8 cellular contexts compared by ENCODE assay signal in genomic region chr1:180188103-180188506, GRCh38. TPM values are rescaled to one million over a fixed set of nuclear protein-coding genes. Genes with fewer than 3 reads are reported as not detected.
DNase-seq lines count a peak whose midpoint lies in the region; ATAC-seq and TF ChIP-seq lines count a peak whose summit lies in the region.

No MANE protein-coding gene starts in this region.

- H3K4me3 ChIP-seq in BE2C (ENCODE audit: low read depth, low read length) (no peak overlapping the region), body of pancreas (no peak overlapping the region)

- peaks cover 2% of the 10 kb centered on the region for H3K36me3 Mint-ChIP-seq in T-helper 2 cell treated with Interferon-gamma antibody and Interleukin-4, amounts not matched to agents 5 μg/mL and 100 μg/mL, for 36 hours (ENCODE audit: low read depth)

- no peak overlapping the region for H3K27ac Mint-ChIP-seq in T-helper 2 cell treated with Interferon-gamma antibody and Interleukin-4, amounts not matched to agents 5 μg/mL and 100 μg/mL, for 36 hours

- intact Hi-C loops in body of pancreas (cut with DNase I) = no loop called here

- H3K27me3 Mint-ChIP-seq in T-helper 2 cell treated with Interferon-gamma antibody and Interleukin-4, amounts not matched to agents 5 μg/mL and 100 μg/mL, for 36 hours (ENCODE audit: low read depth) = no peaks in the 10 kb centered on the region

- H3K4me3 Mint-ChIP-seq in T-helper 2 cell treated with Interferon-gamma antibody and Interleukin-4, amounts not matched to agents 5 μg/mL and 100 μg/mL, for 36 hours = no peak overlapping the region

- DNase-seq in BE2C = peak; percentile 86
- peak; percentile 71 for DNase-seq in GM13976 (ENCODE audit: low spot score)
- DNase-seq in NCI-H2227 (lab: John Stamatoyannopoulos, UW; ENCODE audit: unreplicated experiment) = peak; percentile 67
- peak; percentile 45 to 60 (median 55) for DNase-seq in body of pancreas
- DNase-seq in kidney glomerular epithelial cell (lab: John Stamatoyannopoulos, UW) = peak; percentile 7
- no peak for DNase-seq in T-helper 2 cell treated with Interferon-gamma antibody and Interleukin-4, amounts not matched to agents 5 μg/mL and 100 μg/mL, for 36 hours (ENCODE audit: low spot score)

- no peaks in the 10 kb centered on the region for H3K9me3 Mint-ChIP-seq in T-helper 2 cell treated with Interferon-gamma antibody and Interleukin-4, amounts not matched to agents 5 μg/mL and 100 μg/mL, for 36 hours

- 45 to 56% methylated on average over 5 to 8 of the region's 8 CpGs for WGBS in body of pancreas, 2 donors

- H3K4me1 ChIP-seq in BE2C (no peaks in the 10 kb centered on the region), body of pancreas (no peaks in the 10 kb centered on the region)

- H3K9me3 ChIP-seq in BE2C (no peaks in the 10 kb centered on the region), body of pancreas (no peaks in the 10 kb centered on the region)

- H3K4me1 Mint-ChIP-seq in T-helper 2 cell treated with Interferon-gamma antibody and Interleukin-4, amounts not matched to agents 5 μg/mL and 100 μg/mL, for 36 hours (ENCODE audit: low read depth) = peaks cover 6% of the 10 kb centered on the region

- H3K36me3 ChIP-seq in BE2C (no peaks in the 10 kb centered on the region), body of pancreas (replicated peaks in 1 of 2; ENCODE audit: insufficient read depth in 1 of 2, low read depth in 2 of 2) (peaks cover 0 to 20% of the 10 kb centered on the region in 2 donors)

- ATAC-seq in body of pancreas (peak; percentile 49), HG03280 (IDR thresholded peaks at IDR 0.05; ENCODE audit: unreplicated experiment) (no peak), HG02870 (IDR thresholded peaks at IDR 0.05; ENCODE audit: unreplicated experiment) (no peak)

- no peak for TF ChIP-seq POLR2A in body of pancreas (IDR thresholded peaks at IDR 0.05)

- H3K27me3 ChIP-seq in BE2C = no peaks in the 10 kb centered on the region
- no peaks in the 10 kb centered on the region for H3K27me3 ChIP-seq in body of pancreas

- no peak overlapping the region for H3K27ac ChIP-seq in body of pancreas

- peak; percentile 98 for TF ChIP-seq CTCF in BE2C (IDR thresholded peaks at IDR 0.05; ENCODE audit: low read depth, low read length)
- peak; percentile 31 for TF ChIP-seq CTCF in GM13976 (IDR thresholded peaks at IDR 0.05; ENCODE audit: borderline replicate concordance, control extremely low read depth, extremely low read depth, insufficient read depth, missing control alignments)
- peak in 6 of 7 experiments; percentile 35 to 61 (median 48) for TF ChIP-seq CTCF in body of pancreas (IDR thresholded peaks at IDR 0.05)

- in situ Hi-C loops in GM13976 (cut with MboI; ENCODE audit: low sequenced_read_pairs, unreplicated experiment) = no loop called here

RNA-seq across cellular contexts. Expression of gene QSOX1, which starts 33.4 kb away (rescaled TPM):
- polyA plus RNA-seq in BE2C (2012; ENCODE audit: insufficient read depth, insufficient read length, low read depth) = 151 TPM
- total RNA-seq in body of pancreas = 100 to 1,000 TPM in 1 of 2 donors, 10 to 100 TPM in 1; 61.5 to 192 TPM

RNA-seq across cellular contexts. Expression of gene LHX4, which starts 42.0 kb away (rescaled TPM):
- polyA plus RNA-seq in BE2C (2012; ENCODE audit: insufficient read depth, insufficient read length, low read depth) = 0.46 TPM
- total RNA-seq in body of pancreas = not detected

Comparison
In these comparisons a context has a peak if more than half of its experiments do, and no peak if none do; other contexts are left out.
1. CTCF ChIP-seq: peak in every context shown above with its lines; median percentile 98 in BE2C; 48 in body of pancreas; 31 in GM13976.